8 cellular contexts compared by ENCODE assay signal in the genomic region with DNA sequence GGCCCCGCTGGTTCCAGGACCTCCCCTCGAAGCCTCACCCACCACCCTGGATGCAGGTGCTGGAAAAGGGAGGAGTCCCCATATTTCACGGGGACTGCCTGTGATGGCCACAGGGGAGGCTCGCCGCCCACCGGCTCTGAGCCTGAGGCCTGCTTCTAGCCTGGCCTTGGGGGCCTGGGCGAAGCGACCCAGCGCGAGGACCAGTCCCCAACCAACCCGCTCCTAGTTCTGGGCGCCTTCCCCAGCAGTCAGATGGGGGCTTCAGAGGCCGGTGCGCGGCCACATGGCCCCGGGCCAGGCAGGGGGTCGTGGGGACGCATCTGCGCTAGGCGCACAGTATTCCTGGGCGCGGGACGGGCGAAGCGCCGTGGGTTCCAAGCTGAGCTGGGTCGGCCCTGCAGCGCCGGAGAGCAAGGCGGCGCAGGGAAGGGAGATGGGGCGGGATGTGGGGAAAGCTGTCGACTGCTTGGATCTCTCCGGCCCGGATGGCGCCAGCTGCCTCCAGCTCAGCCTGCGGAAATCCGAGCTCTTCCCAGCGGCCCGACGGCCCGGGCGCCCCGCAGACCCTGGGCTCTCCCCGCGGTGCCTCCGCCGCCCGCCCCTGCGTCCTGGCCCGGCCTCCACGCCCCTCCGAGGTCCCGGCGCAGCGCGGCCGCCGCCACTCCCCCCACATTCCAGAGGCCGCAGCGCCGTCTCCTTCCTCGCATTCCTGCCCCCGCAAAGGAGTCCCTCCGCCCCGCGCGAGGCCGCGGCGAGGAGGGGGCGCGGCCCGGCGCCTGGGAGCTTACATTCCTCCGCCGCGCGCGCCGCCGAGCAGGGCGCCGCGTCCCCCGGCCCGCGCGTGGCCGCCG. TPM values are rescaled to one million over a fixed set of nuclear protein-coding genes. Genes with fewer than 3 reads are reported as not detected.
DNase-seq lines count a peak whose midpoint lies in the region; ATAC-seq and TF ChIP-seq lines count a peak whose summit lies in the region.

WTIP (plus strand) TSS at position 788 of the 851 bp plus-strand sequence. CDS start 217 bp downstream, outside the sequence.

- H3K23ac ChIP-seq in trophoblast cell (ENCODE audit: low read length): no peak within 1 kb of the TSS

- no peaks in the 10 kb centered on the region for H3K27me3 ChIP-seq in trophoblast cell (ENCODE audit: insufficient read depth, low read length)

- H4K8ac ChIP-seq in trophoblast cell (ENCODE audit: low read depth, low read length): peak within 1 kb of the TSS; percentile 90

- peak within 1 kb of the TSS; percentile 63 for H4K12ac ChIP-seq in trophoblast cell (ENCODE audit: low read depth, low read length)

- H3K18ac ChIP-seq in trophoblast cell (ENCODE audit: low read length): peak within 1 kb of the TSS; percentile 80

- peaks cover 13% of the 10 kb centered on the region for H3K79me1 ChIP-seq in trophoblast cell (ENCODE audit: low read length)

- H3K9me3 ChIP-seq in trophoblast cell (ENCODE audit: insufficient read depth, low read depth, low read length): peaks cover 3% of the 10 kb centered on the region

- H3K9ac ChIP-seq in trophoblast cell (ENCODE audit: low read length): peak within 1 kb of the TSS; percentile 95

- no CpG with 5 or more reads among the region's 91 CpGs for WGBS in trophoblast cell (ENCODE audit: extremely low coverage, insufficient coverage, insufficient read length)

- H3K27me3 Mint-ChIP-seq in activated naive CD8-positive, alpha-beta T cell treated with anti-CD3 and anti-CD28 coated beads for 36 hours: peaks cover 57% of the 10 kb centered on the region

- H3K4me3 Mint-ChIP-seq in activated naive CD8-positive, alpha-beta T cell treated with anti-CD3 and anti-CD28 coated beads for 36 hours: peak within 1 kb of the TSS; percentile 61

- no peaks in the 10 kb centered on the region for H3K9me3 Mint-ChIP-seq in activated naive CD8-positive, alpha-beta T cell treated with anti-CD3 and anti-CD28 coated beads for 36 hours

- H4K91ac ChIP-seq in trophoblast cell (ENCODE audit: low read depth, low read length): peak within 1 kb of the TSS; percentile 87

- peak within 1 kb of the TSS; percentile 78 for H2BK120ac ChIP-seq in trophoblast cell (ENCODE audit: insufficient read depth, low read length, poor library complexity)

- H3K4ac ChIP-seq in trophoblast cell (ENCODE audit: low read depth, low read length): peak within 1 kb of the TSS; percentile 51

- H3K27ac ChIP-seq in trophoblast cell (ENCODE audit: low read depth, low read length): peak within 1 kb of the TSS; percentile 91

- no peaks in the 10 kb centered on the region for H3K36me3 Mint-ChIP-seq in activated naive CD8-positive, alpha-beta T cell treated with anti-CD3 and anti-CD28 coated beads for 36 hours

- no peak for TF ChIP-seq CTCF in HFF-Myc (IDR thresholded peaks at IDR 0.05; ENCODE audit: low read depth, low read length, missing control alignments)

- H2BK5ac ChIP-seq in trophoblast cell (ENCODE audit: low read depth, low read length, poor library complexity): peak within 1 kb of the TSS; percentile 68

- H3K4me1 Mint-ChIP-seq in activated naive CD8-positive, alpha-beta T cell treated with anti-CD3 and anti-CD28 coated beads for 36 hours: no peaks in the 10 kb centered on the region

- peak within 1 kb of the TSS; percentile 11 for H2BK12ac ChIP-seq in trophoblast cell (ENCODE audit: low read length)

- no peak within 1 kb of the TSS for H3K27ac Mint-ChIP-seq in activated naive CD8-positive, alpha-beta T cell treated with anti-CD3 and anti-CD28 coated beads for 36 hours

- H3K36me3 ChIP-seq in trophoblast cell (ENCODE audit: control insufficient read depth in 1 of 2, insufficient read depth in 2 of 2, low read length in 2 of 2): peaks cover 0 to 2% of the 10 kb centered on the region in 2 experiments

- H2AFZ ChIP-seq in trophoblast cell (ENCODE audit: insufficient read depth, low read length, poor library complexity): peak within 1 kb of the TSS; percentile 63

- H2AK5ac ChIP-seq in trophoblast cell (ENCODE audit: low read length): peak within 1 kb of the TSS; percentile 56

- ATAC-seq in Right ventricle myocardium inferior (peak; percentile 83), GM21381 (IDR thresholded peaks at IDR 0.05; ENCODE audit: unreplicated experiment) (no peak), GM18870 (IDR thresholded peaks at IDR 0.05; ENCODE audit: unreplicated experiment) (no peak), GM21360 (IDR thresholded peaks at IDR 0.05; ENCODE audit: unreplicated experiment) (no peak)

- no peak for DNase-seq in HFF-Myc (ENCODE audit: extremely low read depth, low read depth)
- no peak for DNase-seq in activated naive CD8-positive, alpha-beta T cell treated with anti-CD3 and anti-CD28 coated beads for 36 hours
- peak; percentile 84 for DNase-seq in Right ventricle myocardium inferior (ENCODE audit: missing footprints)
- DNase-seq in trophoblast cell: peak; percentile 44 to 72
- DNase-seq in SK-N-DZ (ENCODE audit: low spot score): no peak

- peaks cover 19% of the 10 kb centered on the region for H3K79me2 ChIP-seq in trophoblast cell (ENCODE audit: control insufficient read depth, insufficient read depth, low read length, poor library complexity)

- peak within 1 kb of the TSS; percentile 56 for H3K4me3 ChIP-seq in HFF-Myc (replicated peaks; ENCODE audit: low read depth, low read length)
- H3K4me3 ChIP-seq in trophoblast cell (ENCODE audit: low read depth, low read length): peak within 1 kb of the TSS; percentile 94

- peak within 1 kb of the TSS; percentile 73 for H3K4me2 ChIP-seq in trophoblast cell (ENCODE audit: low read length)

- H3K14ac ChIP-seq in trophoblast cell (ENCODE audit: low read length): peak within 1 kb of the TSS; percentile 91

- H3K4me1 ChIP-seq in trophoblast cell (ENCODE audit: control insufficient read depth in 1 of 2, insufficient read depth in 2 of 2, low read length in 2 of 2): peaks cover 10 to 11% of the 10 kb centered on the region in 2 experiments

- intact Hi-C loops in Right ventricle myocardium inferior (cut with DNase I): loop anchor here (5.0 kb wide), 1 partner anchor 49 kb away; no protein-coding TSS in a partner anchor

RNA-seq across cellular contexts. Expression of gene WTIP, which starts in this region (rescaled TPM):
- total RNA-seq in activated naive CD8-positive, alpha-beta T cell treated with anti-CD3 and anti-CD28 coated beads for 36 hours: under 1 TPM; 0.23 to 0.36 TPM
- total RNA-seq in Right ventricle myocardium inferior: 21.8 TPM
- polyA plus RNA-seq in trophoblast cell (2013): 10.6 and 11.4 TPM in 2 replicates
- 0.42 and 1.6 TPM in 2 replicates for polyA plus RNA-seq in SK-N-DZ (2014; cell fraction: cytosol; rRNA removed)
- polyA plus RNA-seq in SK-N-DZ (2014; cell fraction: nucleus; rRNA removed): 1.5 and 3.4 TPM in 2 replicates

Comparison
In these comparisons a context has a peak if more than half of its experiments do, and no peak if none do; other contexts are left out.
1. RNA of gene WTIP (total RNA-seq): 21.8 TPM in Right ventricle myocardium inferior (single experiment); 0.23 to 0.36 TPM in activated naive CD8-positive, alpha-beta T cell treated with anti-CD3 and anti-CD28 coated beads for 36 hours; every median in the first group is over 10 times any median in the second.
2. DNase-seq: peak in Right ventricle myocardium inferior (single experiment) and trophoblast cell (2 of 2); none in HFF-Myc (single experiment), activated naive CD8-positive, alpha-beta T cell treated with anti-CD3 and anti-CD28 coated beads for 36 hours (single experiment) and SK-N-DZ (single experiment).